ENCODE assay signal across 1 cellular context in the genomic region with DNA sequence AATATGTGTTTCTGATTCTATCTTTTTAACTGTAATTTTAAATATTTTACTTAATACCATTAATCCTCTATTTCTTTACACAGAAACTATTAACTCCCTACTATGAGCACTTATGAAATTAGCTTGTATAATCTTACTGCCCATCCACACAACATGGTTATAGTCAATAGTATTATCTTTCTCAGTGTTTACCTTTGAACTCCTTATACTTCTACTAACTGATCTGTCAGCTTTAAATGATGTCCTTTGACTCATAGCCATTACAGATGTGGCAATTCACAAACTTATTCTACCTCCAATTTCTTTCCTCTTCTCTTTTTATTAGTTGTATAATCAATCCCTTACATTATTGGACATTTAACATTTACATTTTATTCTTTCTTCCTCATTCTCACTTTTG.
A peak's percentile ranks its signal among the peaks of the same experiment; 100 is the strongest.
TF ChIP-seq lines count a peak whose summit lies in the region.

No MANE protein-coding gene starts in this region.

TF ChIP-seq in HepG2, 621 proteins besides CTCF, POLR2A, EP300 and RAD21 (continued from another document and continues in another):
- TF ChIP-seq, protein P1, sequence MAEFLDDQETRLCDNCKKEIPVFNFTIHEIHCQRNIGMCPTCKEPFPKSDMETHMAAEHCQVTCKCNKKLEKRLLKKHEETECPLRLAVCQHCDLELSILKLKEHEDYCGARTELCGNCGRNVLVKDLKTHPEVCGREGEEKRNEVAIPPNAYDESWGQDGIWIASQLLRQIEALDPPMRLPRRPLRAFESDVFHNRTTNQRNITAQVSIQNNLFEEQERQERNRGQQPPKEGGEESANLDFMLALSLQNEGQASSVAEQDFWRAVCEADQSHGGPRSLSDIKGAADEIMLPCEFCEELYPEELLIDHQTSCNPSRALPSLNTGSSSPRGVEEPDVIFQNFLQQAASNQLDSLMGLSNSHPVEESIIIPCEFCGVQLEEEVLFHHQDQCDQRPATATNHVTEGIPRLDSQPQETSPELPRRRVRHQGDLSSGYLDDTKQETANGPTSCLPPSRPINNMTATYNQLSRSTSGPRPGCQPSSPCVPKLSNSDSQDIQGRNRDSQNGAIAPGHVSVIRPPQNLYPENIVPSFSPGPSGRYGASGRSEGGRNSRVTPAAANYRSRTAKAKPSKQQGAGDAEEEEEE (CRISPR knock-in tag; IDR thresholded peaks at IDR 0.05; ENCODE audit: borderline replicate concordance) = no peak
- TF ChIP-seq SCMH1 (CRISPR knock-in tag; IDR thresholded peaks at IDR 0.05; ENCODE audit: borderline replicate concordance) = no peak
- no peak for TF ChIP-seq HOXD1 (CRISPR knock-in tag; IDR thresholded peaks at IDR 0.05)
- TF ChIP-seq ZNF691 (CRISPR knock-in tag; IDR thresholded peaks at IDR 0.05; ENCODE audit: borderline replicate concordance, low read depth) = no peak
- peak; percentile 20; the same call in 1 of the 2 replicates for TF ChIP-seq TCF7 (IDR thresholded peaks at IDR 0.05; ENCODE audit: low read depth)
- TF ChIP-seq POLR2G (IDR thresholded peaks at IDR 0.05; ENCODE audit: low read depth, low read length) = no peak
- TF ChIP-seq, protein P2, sequence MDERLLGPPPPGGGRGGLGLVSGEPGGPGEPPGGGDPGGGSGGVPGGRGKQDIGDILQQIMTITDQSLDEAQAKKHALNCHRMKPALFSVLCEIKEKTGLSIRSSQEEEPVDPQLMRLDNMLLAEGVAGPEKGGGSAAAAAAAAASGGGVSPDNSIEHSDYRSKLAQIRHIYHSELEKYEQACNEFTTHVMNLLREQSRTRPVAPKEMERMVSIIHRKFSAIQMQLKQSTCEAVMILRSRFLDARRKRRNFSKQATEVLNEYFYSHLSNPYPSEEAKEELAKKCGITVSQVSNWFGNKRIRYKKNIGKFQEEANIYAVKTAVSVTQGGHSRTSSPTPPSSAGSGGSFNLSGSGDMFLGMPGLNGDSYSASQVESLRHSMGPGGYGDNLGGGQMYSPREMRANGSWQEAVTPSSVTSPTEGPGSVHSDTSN (CRISPR knock-in tag; IDR thresholded peaks at IDR 0.05) = no peak
- no peak for TF ChIP-seq ZNF644 (CRISPR knock-in tag; IDR thresholded peaks at IDR 0.05; ENCODE audit: low read depth)
- TF ChIP-seq CEBPG (CRISPR knock-in tag; IDR thresholded peaks at IDR 0.05) = peak; percentile 47; the same call in 1 of the 2 replicates
- no peak for TF ChIP-seq CBX1 (IDR thresholded peaks at IDR 0.05; ENCODE audit: low read depth)
- no peak for TF ChIP-seq ZFP62 (CRISPR knock-in tag; IDR thresholded peaks at IDR 0.05)
- no peak for TF ChIP-seq HHEX (CRISPR knock-in tag; IDR thresholded peaks at IDR 0.05)
- no peak for TF ChIP-seq GMEB2 (CRISPR knock-in tag; IDR thresholded peaks at IDR 0.05; ENCODE audit: low read depth)
- TF ChIP-seq ZNF761 (CRISPR knock-in tag; conservative IDR thresholded peaks at IDR 0.05) = no peak
- no peak for TF ChIP-seq MBNL3 (CRISPR knock-in tag; conservative IDR thresholded peaks at IDR 0.05)
- TF ChIP-seq ZSCAN9 (CRISPR knock-in tag; IDR thresholded peaks at IDR 0.05; ENCODE audit: borderline replicate concordance) = no peak
- TF ChIP-seq SMC3 (IDR thresholded peaks at IDR 0.05; ENCODE audit: low read length) = no peak
- no peak for TF ChIP-seq MEIS2 (CRISPR knock-in tag; IDR thresholded peaks at IDR 0.05)
- no peak for TF ChIP-seq ZBTB25 (CRISPR knock-in tag; IDR thresholded peaks at IDR 0.05)
- no peak for TF ChIP-seq HES4 (CRISPR knock-in tag; IDR thresholded peaks at IDR 0.05; ENCODE audit: borderline replicate concordance)
- no peak for TF ChIP-seq ZNF44 (CRISPR knock-in tag; IDR thresholded peaks at IDR 0.05)
- TF ChIP-seq FOXA1 (IDR thresholded peaks at IDR 0.05) = peak; percentile 71
- peak; percentile 88 for TF ChIP-seq FOXA1 (CRISPR knock-in tag; IDR thresholded peaks at IDR 0.05)
- TF ChIP-seq ZIK1 (CRISPR knock-in tag; IDR thresholded peaks at IDR 0.05; ENCODE audit: borderline replicate concordance, low read depth) = no peak
- no peak for TF ChIP-seq ELF4 (CRISPR knock-in tag; IDR thresholded peaks at IDR 0.05; ENCODE audit: borderline replicate concordance)
- no peak for TF ChIP-seq ZNF605 (CRISPR knock-in tag; IDR thresholded peaks at IDR 0.05)
- TF ChIP-seq, protein P3, sequence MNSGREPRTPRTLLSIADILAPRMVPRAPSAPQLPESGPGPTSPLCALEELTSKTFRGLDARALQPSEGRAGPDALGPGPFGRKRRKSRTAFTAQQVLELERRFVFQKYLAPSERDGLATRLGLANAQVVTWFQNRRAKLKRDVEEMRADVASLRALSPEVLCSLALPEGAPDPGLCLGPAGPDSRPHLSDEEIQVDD (CRISPR knock-in tag; IDR thresholded peaks at IDR 0.05; ENCODE audit: borderline replicate concordance) = no peak
- TF ChIP-seq SAFB2 (CRISPR knock-in tag; IDR thresholded peaks at IDR 0.05; ENCODE audit: borderline replicate concordance, low read depth) = no peak
- no peak for TF ChIP-seq MXD4 (CRISPR knock-in tag; IDR thresholded peaks at IDR 0.05)
- TF ChIP-seq ZBTB39 (CRISPR knock-in tag; IDR thresholded peaks at IDR 0.05) = no peak
- peak; percentile 27; the same call in 1 of the 2 replicates for TF ChIP-seq RXRB (CRISPR knock-in tag; IDR thresholded peaks at IDR 0.05; ENCODE audit: borderline replicate concordance)
- no peak for TF ChIP-seq RCOR2 (CRISPR knock-in tag; IDR thresholded peaks at IDR 0.05)
- no peak for TF ChIP-seq ZNF572 (CRISPR knock-in tag; IDR thresholded peaks at IDR 0.05)
- no peak for TF ChIP-seq SALL1 (CRISPR knock-in tag; IDR thresholded peaks at IDR 0.05)
- TF ChIP-seq, protein P4, sequence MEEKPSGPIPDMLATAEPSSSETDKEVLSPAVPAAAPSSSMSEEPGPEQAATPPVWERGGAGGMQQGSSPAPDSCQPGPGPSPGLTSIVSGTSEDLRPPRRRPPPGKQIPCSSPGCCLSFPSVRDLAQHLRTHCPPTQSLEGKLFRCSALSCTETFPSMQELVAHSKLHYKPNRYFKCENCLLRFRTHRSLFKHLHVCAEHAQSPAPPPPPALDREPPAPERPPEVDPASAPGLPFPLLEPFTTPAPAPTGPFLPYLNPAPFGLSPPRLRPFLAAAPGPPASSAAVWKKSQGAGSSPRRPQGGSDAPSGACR (CRISPR knock-in tag; IDR thresholded peaks at IDR 0.05) = no peak
- TF ChIP-seq PAF1 (CRISPR knock-in tag; IDR thresholded peaks at IDR 0.05) = no peak
- TF ChIP-seq, protein P5, sequence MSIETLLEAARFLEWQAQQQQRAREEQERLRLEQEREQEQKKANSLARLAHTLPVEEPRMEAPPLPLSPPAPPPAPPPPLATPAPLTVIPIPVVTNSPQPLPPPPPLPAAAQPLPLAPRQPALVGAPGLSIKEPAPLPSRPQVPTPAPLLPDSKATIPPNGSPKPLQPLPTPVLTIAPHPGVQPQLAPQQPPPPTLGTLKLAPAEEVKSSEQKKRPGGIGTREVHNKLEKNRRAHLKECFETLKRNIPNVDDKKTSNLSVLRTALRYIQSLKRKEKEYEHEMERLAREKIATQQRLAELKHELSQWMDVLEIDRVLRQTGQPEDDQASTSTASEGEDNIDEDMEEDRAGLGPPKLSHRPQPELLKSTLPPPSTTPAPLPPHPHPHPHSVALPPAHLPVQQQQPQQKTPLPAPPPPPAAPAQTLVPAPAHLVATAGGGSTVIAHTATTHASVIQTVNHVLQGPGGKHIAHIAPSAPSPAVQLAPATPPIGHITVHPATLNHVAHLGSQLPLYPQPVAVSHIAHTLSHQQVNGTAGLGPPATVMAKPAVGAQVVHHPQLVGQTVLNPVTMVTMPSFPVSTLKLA (IDR thresholded peaks at IDR 0.05) = no peak
- TF ChIP-seq CREM (IDR thresholded peaks at IDR 0.05) = peak; percentile 39
- TF ChIP-seq CREM (CRISPR knock-in tag; IDR thresholded peaks at IDR 0.05) = no peak
- no peak for TF ChIP-seq EHMT2 (IDR thresholded peaks at IDR 0.05; ENCODE audit: borderline replicate concordance, low read depth, low read length)
- TF ChIP-seq, protein P6, sequence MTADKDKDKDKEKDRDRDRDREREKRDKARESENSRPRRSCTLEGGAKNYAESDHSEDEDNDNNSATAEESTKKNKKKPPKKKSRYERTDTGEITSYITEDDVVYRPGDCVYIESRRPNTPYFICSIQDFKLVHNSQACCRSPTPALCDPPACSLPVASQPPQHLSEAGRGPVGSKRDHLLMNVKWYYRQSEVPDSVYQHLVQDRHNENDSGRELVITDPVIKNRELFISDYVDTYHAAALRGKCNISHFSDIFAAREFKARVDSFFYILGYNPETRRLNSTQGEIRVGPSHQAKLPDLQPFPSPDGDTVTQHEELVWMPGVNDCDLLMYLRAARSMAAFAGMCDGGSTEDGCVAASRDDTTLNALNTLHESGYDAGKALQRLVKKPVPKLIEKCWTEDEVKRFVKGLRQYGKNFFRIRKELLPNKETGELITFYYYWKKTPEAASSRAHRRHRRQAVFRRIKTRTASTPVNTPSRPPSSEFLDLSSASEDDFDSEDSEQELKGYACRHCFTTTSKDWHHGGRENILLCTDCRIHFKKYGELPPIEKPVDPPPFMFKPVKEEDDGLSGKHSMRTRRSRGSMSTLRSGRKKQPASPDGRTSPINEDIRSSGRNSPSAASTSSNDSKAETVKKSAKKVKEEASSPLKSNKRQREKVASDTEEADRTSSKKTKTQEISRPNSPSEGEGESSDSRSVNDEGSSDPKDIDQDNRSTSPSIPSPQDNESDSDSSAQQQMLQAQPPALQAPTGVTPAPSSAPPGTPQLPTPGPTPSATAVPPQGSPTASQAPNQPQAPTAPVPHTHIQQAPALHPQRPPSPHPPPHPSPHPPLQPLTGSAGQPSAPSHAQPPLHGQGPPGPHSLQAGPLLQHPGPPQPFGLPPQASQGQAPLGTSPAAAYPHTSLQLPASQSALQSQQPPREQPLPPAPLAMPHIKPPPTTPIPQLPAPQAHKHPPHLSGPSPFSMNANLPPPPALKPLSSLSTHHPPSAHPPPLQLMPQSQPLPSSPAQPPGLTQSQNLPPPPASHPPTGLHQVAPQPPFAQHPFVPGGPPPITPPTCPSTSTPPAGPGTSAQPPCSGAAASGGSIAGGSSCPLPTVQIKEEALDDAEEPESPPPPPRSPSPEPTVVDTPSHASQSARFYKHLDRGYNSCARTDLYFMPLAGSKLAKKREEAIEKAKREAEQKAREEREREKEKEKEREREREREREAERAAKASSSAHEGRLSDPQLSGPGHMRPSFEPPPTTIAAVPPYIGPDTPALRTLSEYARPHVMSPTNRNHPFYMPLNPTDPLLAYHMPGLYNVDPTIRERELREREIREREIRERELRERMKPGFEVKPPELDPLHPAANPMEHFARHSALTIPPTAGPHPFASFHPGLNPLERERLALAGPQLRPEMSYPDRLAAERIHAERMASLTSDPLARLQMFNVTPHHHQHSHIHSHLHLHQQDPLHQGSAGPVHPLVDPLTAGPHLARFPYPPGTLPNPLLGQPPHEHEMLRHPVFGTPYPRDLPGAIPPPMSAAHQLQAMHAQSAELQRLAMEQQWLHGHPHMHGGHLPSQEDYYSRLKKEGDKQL (CRISPR knock-in tag; IDR thresholded peaks at IDR 0.05; ENCODE audit: low read depth) = 0 out of 2 replicates have a peak, but pooled peaks have one; percentile 35
- no peak for TF ChIP-seq SNAPC2 (CRISPR knock-in tag; IDR thresholded peaks at IDR 0.05)
- TF ChIP-seq NONO (IDR thresholded peaks at IDR 0.05) = no peak
- no peak for TF ChIP-seq NONO (CRISPR knock-in tag; conservative IDR thresholded peaks at IDR 0.05)
- no peak for TF ChIP-seq ZNF678 (CRISPR knock-in tag; IDR thresholded peaks at IDR 0.05)
- no peak for TF ChIP-seq YY1 (IDR thresholded peaks at IDR 0.05; ENCODE audit: insufficient read depth, insufficient replicate concordance, low read depth, low read length)
- no peak for TF ChIP-seq ESRRA (CRISPR knock-in tag; IDR thresholded peaks at IDR 0.05; ENCODE audit: low read depth)
- no peak for TF ChIP-seq ZBTB14 (CRISPR knock-in tag; IDR thresholded peaks at IDR 0.05)
